In genomic region chr17:18360518-18360917, GRCh38 we compare ENCODE assay signal across 25 cellular contexts. TPM values are rescaled to one million over a fixed set of nuclear protein-coding genes. Genes with fewer than 3 reads are reported as not detected.
DNase-seq lines count a peak whose midpoint lies in the region; ATAC-seq and TF ChIP-seq lines count a peak whose summit lies in the region.
"Had no signal": no experiment of that assay in that cellular context is flagged by ENCODE, and none has a peak within 500 bp of the region (broad histone marks: within the 10 kb centered on the region; RNA-seq: fewer than 3 reads in every experiment).

No MANE protein-coding gene starts in this region.

- CTCF ChIA-PET in activated CD4-positive, alpha-beta memory T cell treated with anti-CD3 and anti-CD28 coated beads, Interleukin-2, amount 10 ng/mL, durations not matched to agents 7 days and 5 days (lab: Charles Lee), result interaction anchor here (0.7 kb wide), 1 partner anchor 495 kb away, joined by 3 read pairs; no protein-coding TSS in a partner anchor
- CTCF ChIA-PET in activated CD4-positive, alpha-beta memory T cell treated with anti-CD3 and anti-CD28 coated beads for 36 hours (lab: Charles Lee), result no interaction called here

- DNase-seq in activated CD4-positive, alpha-beta memory T cell treated with anti-CD3 and anti-CD28 coated beads, Interleukin-2, amount 10 ng/mL, durations not matched to agents 7 days and 5 days, result no peak
- DNase-seq in activated CD4-positive, alpha-beta memory T cell treated with anti-CD3 and anti-CD28 coated beads for 36 hours, result no peak
- DNase-seq in endodermal cell (no peak), mesothelial cell of epicardium (ENCODE audit: low spot score in 2 of 2, unreplicated experiment in 2 of 2) (no peak), NCI-H128 (lab: John Stamatoyannopoulos, UW; ENCODE audit: unreplicated experiment) (no peak), NCI-H2107 treated with DMSO at 0.1 percent for 48 hours (lab: John Stamatoyannopoulos, UW; ENCODE audit: unreplicated experiment) (no peak)
- DNase-seq: CD8-positive, alpha-beta T cell; DMS79 treated with DMSO at 0.1 percent for 48 hours; Karpas-422; MG63; NCI-H1048; NCI-H146; NCI-H2029 treated with DMSO at 0.1 percent for 48 hours; NCI-H2171 treated with DMSO at 0.1 percent for 48 hours; NCI-H748 treated with DMSO at 0.1 percent for 48 hours; NK-92 treated with Interleukin-12 subunit alpha and Interleukin-12 subunit beta, amount 100 ng/mL, for 24 hours; Peyer's patch had no signal

- H3K4me1 ChIP-seq in endodermal cell (ENCODE audit: control insufficient read depth, insufficient read depth, low read length), result no peaks in the 10 kb centered on the region
- H3K4me1 ChIP-seq in subcutaneous abdominal adipose tissue (ENCODE audit: control insufficient read depth in 5 of 5, insufficient read depth in 5 of 5, low read length in 5 of 5), result peaks cover 1 to 53% (median 45%) of the 10 kb centered on the region in 5 donors

- peak overlapping the region; percentile 4 for H3K4me3 Mint-ChIP-seq in activated CD4-positive, alpha-beta memory T cell treated with anti-CD3 and anti-CD28 coated beads, Interleukin-2, amount 10 ng/mL, durations not matched to agents 7 days and 5 days
- no peak overlapping the region for H3K4me3 Mint-ChIP-seq in activated CD4-positive, alpha-beta memory T cell treated with anti-CD3 and anti-CD28 coated beads for 36 hours
- H3K4me3 Mint-ChIP-seq in endodermal cell, result no peak overlapping the region
- H3K4me3 Mint-ChIP-seq in mesothelial cell of epicardium, result no peak overlapping the region
- H3K4me3 Mint-ChIP-seq: CD8-positive, alpha-beta T cell had no signal

- H3K4me3 ChIP-seq in endodermal cell (ENCODE audit: low read length) (no peak overlapping the region), subcutaneous abdominal adipose tissue (ENCODE audit: low read depth in 1 of 5, low read length in 5 of 5) (no peak overlapping the region)
- H3K4me3 ChIP-seq: A549, MG63, Peyer's patch had no signal

- H3K27me3 Mint-ChIP-seq in activated CD4-positive, alpha-beta memory T cell treated with anti-CD3 and anti-CD28 coated beads, Interleukin-2, amount 10 ng/mL, durations not matched to agents 7 days and 5 days, result no peaks in the 10 kb centered on the region
- no peaks in the 10 kb centered on the region for H3K27me3 Mint-ChIP-seq in activated CD4-positive, alpha-beta memory T cell treated with anti-CD3 and anti-CD28 coated beads for 36 hours
- H3K27me3 Mint-ChIP-seq in endodermal cell (ENCODE audit: insufficient read depth) (no peaks in the 10 kb centered on the region), mesothelial cell of epicardium (ENCODE audit: low read depth) (no peaks in the 10 kb centered on the region)

- 67 to 81% methylated on average over 3 to 8 of the region's 8 CpGs for WGBS in endodermal cell (ENCODE audit: insufficient coverage in 1 of 2, insufficient read length in 1 of 2), 2 experiments

- no peak overlapping the region for H3K27ac ChIP-seq in endodermal cell (ENCODE audit: low read depth, low read length)
- peak overlapping the region; percentile 96 for H3K27ac ChIP-seq in subcutaneous abdominal adipose tissue (ENCODE audit: low read depth, low read length)
- H3K27ac ChIP-seq: A549, Peyer's patch had no signal

- H3K9me3 ChIP-seq in endodermal cell (ENCODE audit: control insufficient read depth, low read length) (no peaks in the 10 kb centered on the region), subcutaneous abdominal adipose tissue (ENCODE audit: control insufficient read depth in 5 of 5, low read length in 5 of 5) (no peaks in the 10 kb centered on the region)
- H3K9me3 ChIP-seq: A549, MG63, Peyer's patch had no signal

- no peak for TF ChIP-seq CTCF in endodermal cell (conservative IDR thresholded peaks at IDR 0.05)
- TF ChIP-seq CTCF in mesothelial cell of epicardium (IDR thresholded peaks at IDR 0.05; ENCODE audit: unreplicated experiment), result no peak

- POLR2A ChIA-PET in activated CD4-positive, alpha-beta memory T cell treated with anti-CD3 and anti-CD28 coated beads, Interleukin-2, amount 10 ng/mL, durations not matched to agents 7 days and 5 days (lab: Charles Lee), result no interaction called here
- POLR2A ChIA-PET in activated CD4-positive, alpha-beta memory T cell treated with anti-CD3 and anti-CD28 coated beads for 36 hours (lab: Charles Lee), result no interaction called here

- peaks cover 30% of the 10 kb centered on the region for H3K4me1 Mint-ChIP-seq in activated CD4-positive, alpha-beta memory T cell treated with anti-CD3 and anti-CD28 coated beads, Interleukin-2, amount 10 ng/mL, durations not matched to agents 7 days and 5 days
- peaks cover 16% of the 10 kb centered on the region for H3K4me1 Mint-ChIP-seq in activated CD4-positive, alpha-beta memory T cell treated with anti-CD3 and anti-CD28 coated beads for 36 hours (ENCODE audit: low read depth)
- H3K4me1 Mint-ChIP-seq in endodermal cell (peaks cover 11% of the 10 kb centered on the region), mesothelial cell of epicardium (peaks cover 15% of the 10 kb centered on the region)

- H3K27ac Mint-ChIP-seq in activated CD4-positive, alpha-beta memory T cell treated with anti-CD3 and anti-CD28 coated beads, Interleukin-2, amount 10 ng/mL, durations not matched to agents 7 days and 5 days, result no peak overlapping the region
- H3K27ac Mint-ChIP-seq in activated CD4-positive, alpha-beta memory T cell treated with anti-CD3 and anti-CD28 coated beads for 36 hours, result no peak overlapping the region
- peak overlapping the region; percentile 80 for H3K27ac Mint-ChIP-seq in endodermal cell
- peak overlapping the region; percentile 21 for H3K27ac Mint-ChIP-seq in mesothelial cell of epicardium
- H3K27ac Mint-ChIP-seq: CD8-positive, alpha-beta T cell had no signal

- H3K36me3 Mint-ChIP-seq in activated CD4-positive, alpha-beta memory T cell treated with anti-CD3 and anti-CD28 coated beads, Interleukin-2, amount 10 ng/mL, durations not matched to agents 7 days and 5 days (ENCODE audit: low read depth), result peaks cover 19% of the 10 kb centered on the region
- peaks cover 6% of the 10 kb centered on the region for H3K36me3 Mint-ChIP-seq in activated CD4-positive, alpha-beta memory T cell treated with anti-CD3 and anti-CD28 coated beads for 36 hours
- H3K36me3 Mint-ChIP-seq in endodermal cell (ENCODE audit: low read depth), result peaks cover 26% of the 10 kb centered on the region
- peaks cover 6% of the 10 kb centered on the region for H3K36me3 Mint-ChIP-seq in mesothelial cell of epicardium

- peaks cover 21% of the 10 kb centered on the region for H3K36me3 ChIP-seq in endodermal cell (ENCODE audit: control insufficient read depth, insufficient read depth, low read length)
- H3K36me3 ChIP-seq in subcutaneous abdominal adipose tissue (ENCODE audit: control insufficient read depth in 5 of 5, insufficient read depth in 5 of 5, low read length in 5 of 5), result peaks cover 0 to 8% (median 2%) of the 10 kb centered on the region in 5 donors
- H3K36me3 ChIP-seq: MG63 had no signal

- no peaks in the 10 kb centered on the region for H3K9me3 Mint-ChIP-seq in activated CD4-positive, alpha-beta memory T cell treated with anti-CD3 and anti-CD28 coated beads, Interleukin-2, amount 10 ng/mL, durations not matched to agents 7 days and 5 days
- no peaks in the 10 kb centered on the region for H3K9me3 Mint-ChIP-seq in activated CD4-positive, alpha-beta memory T cell treated with anti-CD3 and anti-CD28 coated beads for 36 hours
- no peaks in the 10 kb centered on the region for H3K9me3 Mint-ChIP-seq in endodermal cell
- no peaks in the 10 kb centered on the region for H3K9me3 Mint-ChIP-seq in mesothelial cell of epicardium
- H3K9me3 Mint-ChIP-seq: CD8-positive, alpha-beta T cell had no signal

- ATAC-seq in HG02610 (IDR thresholded peaks at IDR 0.05; ENCODE audit: unreplicated experiment), result no peak
- ATAC-seq: A549; CD8-positive, alpha-beta T cell; Right ventricle myocardium inferior had no signal

- intact Hi-C loops in activated CD4-positive, alpha-beta memory T cell treated with anti-CD3 and anti-CD28 coated beads for 36 hours (cut with micrococcal nuclease), result no loop called here

- no peaks in the 10 kb centered on the region for H3K27me3 ChIP-seq in endodermal cell (ENCODE audit: control insufficient read depth, insufficient read depth, low read length, poor library complexity, severe bottlenecking)
- no peaks in the 10 kb centered on the region for H3K27me3 ChIP-seq in subcutaneous abdominal adipose tissue (ENCODE audit: control insufficient read depth in 5 of 5, insufficient read depth in 4 of 5, low read length in 5 of 5)
- H3K27me3 ChIP-seq: MG63, Peyer's patch had no signal

- H3K9ac ChIP-seq in endodermal cell (ENCODE audit: extremely low read depth, low read length, poor library complexity, severe bottlenecking) (no peak overlapping the region), subcutaneous abdominal adipose tissue (ENCODE audit: low read length in 5 of 5) (no peak overlapping the region)

RNA-seq across cellular contexts. Expression of gene SHMT1, which starts 2.8 kb away (rescaled TPM):
- 10 to 100 TPM; 38.1 to 41.1 TPM for total RNA-seq in activated CD4-positive, alpha-beta memory T cell treated with anti-CD3 and anti-CD28 coated beads, Interleukin-2, amount 10 ng/mL, durations not matched to agents 7 days and 5 days
- total RNA-seq in activated CD4-positive, alpha-beta memory T cell treated with anti-CD3 and anti-CD28 coated beads for 36 hours, result 10 to 100 TPM; 49.2 to 49.9 TPM
- total RNA-seq in endodermal cell (10 to 100 TPM; 38.5 to 40.9 TPM), mesothelial cell of epicardium (19.2 to 22.4 TPM (median 20.5 TPM) in 3 replicates)
- polyA plus RNA-seq in endodermal cell (2013, experiment 1 of 2), result 25.2 TPM
- 23.4 TPM for polyA plus RNA-seq in endodermal cell (2013, experiment 2 of 2)

RNA-seq across cellular contexts. Expression of gene EVPLL, which starts 17.1 kb away (rescaled TPM):
- not detected for total RNA-seq in activated CD4-positive, alpha-beta memory T cell treated with anti-CD3 and anti-CD28 coated beads, Interleukin-2, amount 10 ng/mL, durations not matched to agents 7 days and 5 days
- not detected for total RNA-seq in activated CD4-positive, alpha-beta memory T cell treated with anti-CD3 and anti-CD28 coated beads for 36 hours
- total RNA-seq in endodermal cell (not detected), mesothelial cell of epicardium (not detected in 3 replicates)
- not detected for polyA plus RNA-seq in endodermal cell (2013, experiment 1 of 2)
- polyA plus RNA-seq in endodermal cell (2013, experiment 2 of 2), result not detected
- total RNA-seq: CD8-positive, alpha-beta T cell; G401; NCI-H460; Right ventricle myocardium inferior; SK-MEL-5 had no signal
- polyA plus RNA-seq: BJ had no signal

RNA-seq across cellular contexts. Expression of gene SMCR8, which starts 45.4 kb away (rescaled TPM):
- total RNA-seq in activated CD4-positive, alpha-beta memory T cell treated with anti-CD3 and anti-CD28 coated beads, Interleukin-2, amount 10 ng/mL, durations not matched to agents 7 days and 5 days, result 10 to 100 TPM; 27.0 to 27.9 TPM
- 10 to 100 TPM; 11.1 to 11.3 TPM for total RNA-seq in activated CD4-positive, alpha-beta memory T cell treated with anti-CD3 and anti-CD28 coated beads for 36 hours
- total RNA-seq in endodermal cell, result 10 to 100 TPM; 20.7 to 22.2 TPM
- polyA plus RNA-seq in endodermal cell (2013, experiment 1 of 2), result 9.4 TPM
- polyA plus RNA-seq in endodermal cell (2013, experiment 2 of 2), result 10.0 TPM
- total RNA-seq in mesothelial cell of epicardium, result 18.2 to 19.3 TPM (median 18.4 TPM) in 3 replicates

RNA-seq across cellular contexts. Expression of gene TOP3A, which starts 45.7 kb away (rescaled TPM):
- 10 to 100 TPM; 51.4 to 54.9 TPM for total RNA-seq in activated CD4-positive, alpha-beta memory T cell treated with anti-CD3 and anti-CD28 coated beads, Interleukin-2, amount 10 ng/mL, durations not matched to agents 7 days and 5 days
- 10 to 100 TPM; 52.4 to 53.0 TPM for total RNA-seq in activated CD4-positive, alpha-beta memory T cell treated with anti-CD3 and anti-CD28 coated beads for 36 hours
- total RNA-seq in endodermal cell (10 to 100 TPM; 60.4 to 67.4 TPM), mesothelial cell of epicardium (59.0 to 61.0 TPM (median 59.1 TPM) in 3 replicates)
- 31.5 TPM for polyA plus RNA-seq in endodermal cell (2013, experiment 1 of 2)
- polyA plus RNA-seq in endodermal cell (2013, experiment 2 of 2), result 32.0 TPM

Comparison
In these comparisons a context has a peak if more than half of its experiments do, and no peak if none do; other contexts are left out.
1. H3K27ac Mint-ChIP-seq: peak in endodermal cell (single experiment) and mesothelial cell of epicardium (single experiment); none in activated CD4-positive, alpha-beta memory T cell treated with anti-CD3 and anti-CD28 coated beads, Interleukin-2, amount 10 ng/mL, durations not matched to agents 7 days and 5 days (single experiment) and activated CD4-positive, alpha-beta memory T cell treated with anti-CD3 and anti-CD28 coated beads for 36 hours (single experiment).